8 cellular contexts compared by ENCODE assay signal in the genomic region with DNA sequence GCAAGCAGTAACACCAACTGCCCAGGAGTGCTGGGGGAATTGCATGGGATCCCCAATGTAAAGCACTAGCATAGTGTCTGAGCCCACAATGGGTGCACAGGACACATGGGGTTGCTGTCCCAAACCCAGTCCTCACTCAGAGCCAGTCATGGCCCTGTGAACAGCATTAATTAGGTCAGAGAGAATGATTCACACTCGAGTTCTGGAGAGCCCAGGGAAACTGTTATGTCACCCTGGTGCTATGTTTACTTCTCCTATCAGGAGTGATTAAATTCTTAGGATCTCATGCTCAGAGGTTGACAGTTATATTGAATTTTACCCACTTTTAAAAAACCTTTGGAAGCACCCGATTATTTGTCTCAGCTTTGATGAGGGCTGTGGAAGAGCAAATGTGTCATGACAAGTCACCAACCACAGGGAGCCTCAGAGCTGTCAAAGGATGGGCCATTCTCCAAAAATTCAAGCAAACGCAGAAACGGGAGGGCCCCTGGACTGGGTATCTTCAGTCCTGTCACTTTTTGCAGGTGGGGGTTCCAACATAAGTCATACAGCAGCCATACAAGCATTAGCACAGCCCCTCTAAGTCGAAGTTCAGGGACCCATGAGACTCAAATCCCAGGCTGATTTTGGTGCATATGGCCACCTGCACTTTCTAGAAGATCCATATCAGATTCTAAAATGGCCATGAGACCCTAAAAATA. TPM values are rescaled to one million over a fixed set of nuclear protein-coding genes. Genes with fewer than 3 reads are reported as not detected.
DNase-seq lines count a peak whose midpoint lies in the region; ATAC-seq, FAIRE-seq and TF ChIP-seq lines count a peak whose summit lies in the region.

No MANE protein-coding gene starts in this region.

- TF ChIP-seq RAD21 in K562 (CRISPR knock-in tag; conservative IDR thresholded peaks at IDR 0.05 in 1 of 2, IDR thresholded peaks at IDR 0.05 in 1 of 2): no peak

- no TSS peak for BruUV-seq in K562 (replicated peaks; lab: Mats Ljungman, UMichigan)

- intact Hi-C loops in K562 (cut with micrococcal nuclease) (no loop called here), left lung (cut with DNase I) (no loop called here), mucosa of descending colon (cut with DNase I, micrococcal nuclease) (no loop called here)

- H3K4me1 Mint-ChIP-seq in IgD-negative memory B cell: peaks cover 18 to 27% (median 21%) of the 10 kb centered on the region in 3 donors

- no peak overlapping the region for H2AFZ ChIP-seq in K562 (ENCODE audit: low read depth, low read length)

- POLR2A ChIA-PET in K562 (lab: Yijun Ruan, JAX): no interaction called here

- no peaks in the 10 kb centered on the region for H3K79me2 ChIP-seq in K562 (ENCODE audit: control insufficient read depth, insufficient read depth, low read length)

- DNase-seq in AG09309 (ENCODE audit: low read depth): no peak
- no peak for DNase-seq in K562 (ENCODE audit: extremely low read depth in 1 of 4, low spot score in 3 of 4)
- peak in 1 of 2 donors; percentile 33 for DNase-seq in left lung
- no peak for DNase-seq in thoracic aorta (ENCODE audit: low spot score)
- DNase-seq in mucosa of descending colon: no peak
- no peak for DNase-seq in NCI-H510A (lab: John Stamatoyannopoulos, UW)

- H3K4me3 ChIP-seq in AG09309 (ENCODE audit: control insufficient read depth, low read depth, low read length) (peak overlapping the region; percentile 70), K562 (no peak overlapping the region), left lung (peak overlapping the region; percentile 54 to 75), thoracic aorta (peak overlapping the region; percentile 79), mucosa of descending colon (no peak overlapping the region)

- no peaks in the 10 kb centered on the region for H3K36me3 ChIP-seq in K562 (ENCODE audit: control insufficient read depth, insufficient read depth, low read length)
- H3K36me3 ChIP-seq in left lung: peaks cover 0 to 7% of the 10 kb centered on the region in 2 donors
- no peaks in the 10 kb centered on the region for H3K36me3 ChIP-seq in thoracic aorta
- H3K36me3 ChIP-seq in mucosa of descending colon (ENCODE audit: low read depth): no peaks in the 10 kb centered on the region

- peaks cover 4% of the 10 kb centered on the region for H3K9me1 ChIP-seq in K562 (ENCODE audit: control insufficient read depth, insufficient read depth, low read length)

- H3K27me3 ChIP-seq in K562 (ENCODE audit: control insufficient read depth in 2 of 2, insufficient read depth in 2 of 2, low read length in 2 of 2): peaks cover 15 to 32% of the 10 kb centered on the region in 2 experiments; a peak in 4 of 5 replicates
- H3K27me3 ChIP-seq in left lung: no peaks in the 10 kb centered on the region
- no peaks in the 10 kb centered on the region for H3K27me3 ChIP-seq in thoracic aorta (replicated peaks; ENCODE audit: insufficient read depth)

- in situ Hi-C loops in K562 (cut with MboI): no loop called here

- CTCF ChIA-PET in K562 (lab: Yijun Ruan, JAX; ENCODE audit: low intra/inter-chr PET ratio): no interaction called here

- peaks cover 12% of the 10 kb centered on the region for H3K36me3 Mint-ChIP-seq in IgD-negative memory B cell

- 12% methylated on average over 5 of the region's 5 CpGs for WGBS in K562 (ENCODE audit: insufficient coverage, low coverage, missing lambda C conversion rate)

- no peak for TF ChIP-seq POLR2A in K562 (conservative IDR thresholded peaks at IDR 0.05)

- H3K9me3 Mint-ChIP-seq in IgD-negative memory B cell: no peaks in the 10 kb centered on the region

- peaks cover 8% of the 10 kb centered on the region; the same call in 1 of the 2 replicates for H4K20me1 ChIP-seq in K562 (replicated peaks; ENCODE audit: control insufficient read depth, insufficient read depth, low read length)

- peak overlapping the region in 2 of 3 donors; percentile 75 to 76 for H3K27ac Mint-ChIP-seq in IgD-negative memory B cell

- ATAC-seq in K562 (no peak), left lung (peak; percentile 55), thoracic aorta (ENCODE audit: insufficient number of reproducible peaks, low FRiP score, low read depth) (no peak), mucosa of descending colon (no peak), HG03025 (IDR thresholded peaks at IDR 0.05; ENCODE audit: low FRiP score, unreplicated experiment) (no peak)

- H3K27ac ChIP-seq in K562 (ENCODE audit: extremely low read depth, low read depth, low read length): no peak overlapping the region
- H3K27ac ChIP-seq in left lung: peak overlapping the region; percentile 84 to 92
- peak overlapping the region; percentile 74 to 88 for H3K27ac ChIP-seq in thoracic aorta

- H3K9me3 ChIP-seq in K562 (replicated peaks; ENCODE audit: control insufficient read depth, insufficient read depth, low read depth, low read length): no peaks in the 10 kb centered on the region
- H3K9me3 ChIP-seq in left lung: no peaks in the 10 kb centered on the region
- no peaks in the 10 kb centered on the region for H3K9me3 ChIP-seq in thoracic aorta
- H3K9me3 ChIP-seq in mucosa of descending colon: no peaks in the 10 kb centered on the region

- peak overlapping the region; percentile 87 to 97 (median 93) for H3K4me3 Mint-ChIP-seq in IgD-negative memory B cell

- no peak overlapping the region for H3K4me2 ChIP-seq in K562 (ENCODE audit: insufficient read depth, low read length)

- TF ChIP-seq EP300 in K562 (IDR thresholded peaks at IDR 0.05; ENCODE audit: low read length): no peak

- H3K4me1 ChIP-seq in K562 (replicated peaks in 1 of 2; ENCODE audit: control insufficient read depth in 2 of 2, insufficient read depth in 2 of 2, low read length in 2 of 2) (peaks cover 8 to 11% of the 10 kb centered on the region in 2 experiments; a peak in 4 of 5 replicates), left lung (peaks cover 18 to 54% of the 10 kb centered on the region in 2 donors), thoracic aorta (ENCODE audit: control insufficient read depth in 1 of 2, low read depth in 2 of 2) (peaks cover 13 to 51% of the 10 kb centered on the region in 2 donors), mucosa of descending colon (ENCODE audit: low read depth) (peaks cover 24% of the 10 kb centered on the region)

- TF ChIP-seq CTCF in AG09309 (IDR thresholded peaks at IDR 0.05; ENCODE audit: control insufficient read depth, insufficient read depth, low read depth, low read length, missing control alignments): no peak
- no peak for TF ChIP-seq CTCF in K562 (IDR thresholded peaks at IDR 0.05 in 2 of 3, conservative IDR thresholded peaks at IDR 0.05 in 1 of 3; ENCODE audit: insufficient read depth in 2 of 3, low read depth in 1 of 3, low read length in 3 of 3)
- no peak for TF ChIP-seq CTCF in left lung (IDR thresholded peaks at IDR 0.05)
- no peak for TF ChIP-seq CTCF in thoracic aorta (IDR thresholded peaks at IDR 0.05)
- no peak for TF ChIP-seq CTCF in mucosa of descending colon (IDR thresholded peaks at IDR 0.05)

- H3K9ac ChIP-seq in K562 (ENCODE audit: insufficient read depth in 1 of 2, low read depth in 2 of 2, low read length in 2 of 2): no peak overlapping the region

- no peaks in the 10 kb centered on the region for H3K27me3 Mint-ChIP-seq in IgD-negative memory B cell

- peak; percentile 26 for FAIRE-seq in K562 (lab: Jason Lieb, UNC)

RNA-seq across cellular contexts. Expression of a gene that starts 1.3 kb away (rescaled TPM):
- polyA plus RNA-seq in IgD-negative memory B cell (0.69 TPM), K562 (2011; rRNA removed) (0.05 and 0.13 TPM in 2 replicates), K562 (2014; fragmentation: Illumina TruSeq; extraction: Trizol) (0.10 TPM in 1 of 2 replicates, not detected in the other), K562 (2014; fragmentation: Nextera tagmentation; extraction: Ambion mirVana) (under 1 TPM in 1 of 2 experiments, not detected in 1; 0.01 TPM), K562 (2014; rRNA removed) (0.13 TPM in 1 of 2 replicates, not detected in the other)
- total RNA-seq in K562 (2011; cell fraction: chromatin; rRNA removed; ENCODE audit: low replicate concordance): 0.21 and 0.58 TPM in 2 replicates
- total RNA-seq in K562 (2011; cell fraction: nucleolus; rRNA removed): 0.17 and 0.66 TPM in 2 replicates
- 0.15 and 0.29 TPM in 2 replicates for total RNA-seq in K562 (2011; cell fraction: nucleoplasm; rRNA removed)
- total RNA-seq in K562 (2014; rRNA removed) (0.04 and 0.09 TPM in 2 replicates), K562 (2014; rRNA removed; fragmentation: Illumina TruSeq; extraction: Trizol) (not detected in 2 replicates), K562 (2015; rRNA removed; fragmentation: Illumina TruSeq; extraction: Trizol) (not detected in 2 replicates), K562 (2021) (0.18 and 0.62 TPM in 2 replicates), left lung (10 to 100 TPM; 52.2 to 54.7 TPM), thoracic aorta (10 to 100 TPM; 48.5 to 68.5 TPM), mucosa of descending colon (10 to 100 TPM; 20.0 to 50.6 (median 32.3) TPM)
- 0.04 and 0.30 TPM in 2 replicates for polyA plus RNA-seq in K562 (2011; cell fraction: cytosol; rRNA removed)
- 0.25 and 0.30 TPM in 2 replicates for polyA plus RNA-seq in K562 (2011; cell fraction: nucleus; rRNA removed)
- polyA plus RNA-seq in K562 (2012): 0.20 and 0.68 TPM in 2 replicates
- not detected in 2 replicates for polyA minus RNA-seq in K562 (2011; rRNA and poly(A)+ RNA removed)
- polyA minus RNA-seq in K562 (2011; cell fraction: cytosol; rRNA and poly(A)+ RNA removed): not detected in 2 replicates
- not detected in 2 replicates for polyA minus RNA-seq in K562 (2011; cell fraction: nucleus; rRNA and poly(A)+ RNA removed)

RNA-seq across cellular contexts. Expression of a gene that starts 20.3 kb away (rescaled TPM):
- polyA plus RNA-seq in IgD-negative memory B cell: not detected
- total RNA-seq in K562 (2011; cell fraction: chromatin; rRNA removed; ENCODE audit: low replicate concordance): 0.32 and 3.0 TPM in 2 replicates
- 2.4 and 4.7 TPM in 2 replicates for total RNA-seq in K562 (2011; cell fraction: nucleolus; rRNA removed)
- total RNA-seq in K562 (2011; cell fraction: nucleoplasm; rRNA removed): 1.5 and 2.3 TPM in 2 replicates
- 0.33 and 0.54 TPM in 2 replicates for total RNA-seq in K562 (2014; rRNA removed)
- total RNA-seq in K562 (2014; rRNA removed; fragmentation: Illumina TruSeq; extraction: Trizol): 0.06 and 0.07 TPM in 2 replicates
- 0.11 and 0.18 TPM in 2 replicates for total RNA-seq in K562 (2015; rRNA removed; fragmentation: Illumina TruSeq; extraction: Trizol)
- 0.34 and 0.40 TPM in 2 replicates for total RNA-seq in K562 (2021)
- 0.42 and 1.1 TPM in 2 replicates for polyA plus RNA-seq in K562 (2011; rRNA removed)
- 1.3 and 1.5 TPM in 2 replicates for polyA plus RNA-seq in K562 (2011; cell fraction: cytosol; rRNA removed)
- 0.47 and 1.1 TPM in 2 replicates for polyA plus RNA-seq in K562 (2011; cell fraction: nucleus; rRNA removed)
- polyA plus RNA-seq in K562 (2012): 0.46 and 1.3 TPM in 2 replicates
- 0.19 TPM in 2 replicates for polyA plus RNA-seq in K562 (2014; fragmentation: Illumina TruSeq; extraction: Trizol)
- polyA plus RNA-seq in K562 (2014; fragmentation: Nextera tagmentation; extraction: Ambion mirVana): under 1 TPM in 1 of 2 experiments, not detected in 1; 0.04 TPM
- polyA plus RNA-seq in K562 (2014; rRNA removed): 0.21 and 0.26 TPM in 2 replicates
- 0.77 and 1.1 TPM in 2 replicates for polyA minus RNA-seq in K562 (2011; rRNA and poly(A)+ RNA removed)
- 0.76 and 1.8 TPM in 2 replicates for polyA minus RNA-seq in K562 (2011; cell fraction: cytosol; rRNA and poly(A)+ RNA removed)
- 1.9 and 3.2 TPM in 2 replicates for polyA minus RNA-seq in K562 (2011; cell fraction: nucleus; rRNA and poly(A)+ RNA removed)
- total RNA-seq in left lung: 10 to 100 TPM; 25.4 to 33.9 TPM
- total RNA-seq in thoracic aorta: 100 to 1,000 TPM; 473 to 661 TPM
- total RNA-seq in mucosa of descending colon: 10 to 100 TPM; 14.8 to 19.0 (median 18.1) TPM

RNA-seq across cellular contexts. Expression of a gene that starts 42.4 kb away (rescaled TPM):
- polyA plus RNA-seq in IgD-negative memory B cell (42.9 TPM), K562 (2011; rRNA removed) (39.2 and 51.2 TPM in 2 replicates), K562 (2014; fragmentation: Illumina TruSeq; extraction: Trizol) (51.3 and 62.2 TPM in 2 replicates), K562 (2014; fragmentation: Nextera tagmentation; extraction: Ambion mirVana) (10 to 100 TPM; 92.2 to 98.7 TPM), K562 (2014; rRNA removed) (42.4 and 60.4 TPM in 2 replicates)
- total RNA-seq in K562 (2011; cell fraction: chromatin; rRNA removed; ENCODE audit: low replicate concordance): 6.0 and 13.6 TPM in 2 replicates
- 5.3 and 7.1 TPM in 2 replicates for total RNA-seq in K562 (2011; cell fraction: nucleolus; rRNA removed)
- 9.9 and 11.2 TPM in 2 replicates for total RNA-seq in K562 (2011; cell fraction: nucleoplasm; rRNA removed)
- total RNA-seq in K562 (2014; rRNA removed) (35.9 and 36.2 TPM in 2 replicates), K562 (2014; rRNA removed; fragmentation: Illumina TruSeq; extraction: Trizol) (68.4 and 69.4 TPM in 2 replicates), K562 (2015; rRNA removed; fragmentation: Illumina TruSeq; extraction: Trizol) (47.9 and 48.6 TPM in 2 replicates), K562 (2021) (40.5 and 52.9 TPM in 2 replicates), left lung (10 to 100 TPM; 19.3 to 24.0 TPM), thoracic aorta (10 to 100 TPM; 16.6 to 20.7 TPM), mucosa of descending colon (10 to 100 TPM; 14.6 to 17.7 (median 15.5) TPM)
- polyA plus RNA-seq in K562 (2011; cell fraction: cytosol; rRNA removed): 9.3 and 18.6 TPM in 2 replicates
- 7.4 and 12.9 TPM in 2 replicates for polyA plus RNA-seq in K562 (2011; cell fraction: nucleus; rRNA removed)
- polyA plus RNA-seq in K562 (2012): 38.3 and 41.5 TPM in 2 replicates
- polyA minus RNA-seq in K562 (2011; rRNA and poly(A)+ RNA removed): 19.0 and 19.4 TPM in 2 replicates
- 5.3 and 8.3 TPM in 2 replicates for polyA minus RNA-seq in K562 (2011; cell fraction: cytosol; rRNA and poly(A)+ RNA removed)
- 5.3 and 11.1 TPM in 2 replicates for polyA minus RNA-seq in K562 (2011; cell fraction: nucleus; rRNA and poly(A)+ RNA removed)

RNA-seq across cellular contexts. Expression of a gene that starts 47.2 kb away (rescaled TPM):
- polyA plus RNA-seq in IgD-negative memory B cell (not detected), K562 (2011; rRNA removed) (not detected in 2 replicates), K562 (2014; fragmentation: Illumina TruSeq; extraction: Trizol) (not detected in 2 replicates), K562 (2014; fragmentation: Nextera tagmentation; extraction: Ambion mirVana) (not detected), K562 (2014; rRNA removed) (not detected in 2 replicates)
- total RNA-seq in K562 (2011; cell fraction: chromatin; rRNA removed; ENCODE audit: low replicate concordance): not detected in 2 replicates
- total RNA-seq in K562 (2011; cell fraction: nucleolus; rRNA removed): not detected in 2 replicates
- not detected in 2 replicates for total RNA-seq in K562 (2011; cell fraction: nucleoplasm; rRNA removed)
- total RNA-seq in K562 (2014; rRNA removed) (not detected in 2 replicates), K562 (2014; rRNA removed; fragmentation: Illumina TruSeq; extraction: Trizol) (not detected in 2 replicates), K562 (2015; rRNA removed; fragmentation: Illumina TruSeq; extraction: Trizol) (not detected in 2 replicates), K562 (2021) (not detected in 2 replicates), left lung (under 1 TPM in 1 of 2 donors, not detected in 1; 0.23 TPM), thoracic aorta (not detected), mucosa of descending colon (10 to 100 TPM; 14.9 to 40.6 (median 17.4) TPM)
- polyA plus RNA-seq in K562 (2011; cell fraction: cytosol; rRNA removed): not detected in 2 replicates
- polyA plus RNA-seq in K562 (2011; cell fraction: nucleus; rRNA removed): not detected in 2 replicates
- not detected in 2 replicates for polyA plus RNA-seq in K562 (2012)
- polyA minus RNA-seq in K562 (2011; rRNA and poly(A)+ RNA removed): not detected in 2 replicates
- not detected in 2 replicates for polyA minus RNA-seq in K562 (2011; cell fraction: cytosol; rRNA and poly(A)+ RNA removed)
- not detected in 2 replicates for polyA minus RNA-seq in K562 (2011; cell fraction: nucleus; rRNA and poly(A)+ RNA removed)

Comparison
In these comparisons a context has a peak if more than half of its experiments do, and no peak if none do; other contexts are left out.
1. H3K4me3 ChIP-seq: peak in AG09309 (single experiment), left lung (2 of 2) and thoracic aorta (single experiment); none in K562 (single experiment) and mucosa of descending colon (single experiment).
2. RNA of a gene that starts 1.3 kb away (total RNA-seq): 48.5 to 68.5 TPM in thoracic aorta, 52.2 to 54.7 TPM in left lung and 20.0 to 50.6 TPM in mucosa of descending colon; 0.04 to 0.66 TPM in K562; every median in the first group is over 10 times any median in the second.
3. RNA of a gene that starts 20.3 kb away (total RNA-seq): 473 to 661 TPM in thoracic aorta; 25.4 to 33.9 TPM in left lung, 14.8 to 19.0 TPM in mucosa of descending colon and 0.06 to 4.7 TPM in K562; every median in the first group is over 10 times any median in the second.